In genomic region chrX:15605233-15605632, GRCh38 we compare ENCODE assay signal across 1 cellular context.
TF ChIP-seq lines count a peak whose summit lies in the region.

No MANE protein-coding gene starts in this region.

TF ChIP-seq in HepG2, 621 proteins besides CTCF, POLR2A, EP300 and RAD21:
- TF ChIP-seq SOX6 (IDR thresholded peaks at IDR 0.05) (no peak), SOX6 (CRISPR knock-in tag; IDR thresholded peaks at IDR 0.05) (no peak), JDP2 (CRISPR knock-in tag; IDR thresholded peaks at IDR 0.05; ENCODE audit: borderline replicate concordance) (no peak), MAFK (conservative IDR thresholded peaks at IDR 0.05 in 1 of 2, IDR thresholded peaks at IDR 0.05 in 1 of 2; ENCODE audit: low read length in 2 of 2) (peak; percentile 44 to 63; a peak in 3 of 4 replicates), ZFY (CRISPR knock-in tag; IDR thresholded peaks at IDR 0.05) (no peak), ZNF780A (CRISPR knock-in tag; IDR thresholded peaks at IDR 0.05) (no peak), ZNF672 (CRISPR knock-in tag; IDR thresholded peaks at IDR 0.05) (no peak), KLF11 (CRISPR knock-in tag; IDR thresholded peaks at IDR 0.05) (no peak), HOXD1 (CRISPR knock-in tag; IDR thresholded peaks at IDR 0.05) (no peak), HNF4A (CRISPR knock-in tag; IDR thresholded peaks at IDR 0.05) (peak; percentile 33), SCMH1 (CRISPR knock-in tag; IDR thresholded peaks at IDR 0.05; ENCODE audit: borderline replicate concordance) (no peak), BCLAF1 (IDR thresholded peaks at IDR 0.05) (no peak), XBP1 (CRISPR knock-in tag; IDR thresholded peaks at IDR 0.05) (no peak), MAFF (IDR thresholded peaks at IDR 0.05; ENCODE audit: low read depth, low read length) (peak; percentile 44), TSC22D2 (CRISPR knock-in tag; IDR thresholded peaks at IDR 0.05; ENCODE audit: borderline replicate concordance) (no peak), HNRNPLL (IDR thresholded peaks at IDR 0.05; ENCODE audit: low read depth, low read length, poor library complexity, severe bottlenecking) (no peak), ATAD3A (CRISPR knock-in tag; IDR thresholded peaks at IDR 0.05) (no peak), ZFP82 (CRISPR knock-in tag; IDR thresholded peaks at IDR 0.05; ENCODE audit: borderline replicate concordance) (no peak), HNRNPL (IDR thresholded peaks at IDR 0.05; ENCODE audit: low read depth, low read length) (no peak), SSRP1 (CRISPR knock-in tag; IDR thresholded peaks at IDR 0.05) (no peak), ZBTB20 (CRISPR knock-in tag; IDR thresholded peaks at IDR 0.05; ENCODE audit: borderline replicate concordance, low read depth) (no peak), BCL6 (CRISPR knock-in tag; IDR thresholded peaks at IDR 0.05) (no peak), HMGXB4 (CRISPR knock-in tag; IDR thresholded peaks at IDR 0.05; ENCODE audit: borderline replicate concordance in 1 of 2, low read depth in 1 of 2) (no peak)
- TF ChIP-seq, protein P1, sequence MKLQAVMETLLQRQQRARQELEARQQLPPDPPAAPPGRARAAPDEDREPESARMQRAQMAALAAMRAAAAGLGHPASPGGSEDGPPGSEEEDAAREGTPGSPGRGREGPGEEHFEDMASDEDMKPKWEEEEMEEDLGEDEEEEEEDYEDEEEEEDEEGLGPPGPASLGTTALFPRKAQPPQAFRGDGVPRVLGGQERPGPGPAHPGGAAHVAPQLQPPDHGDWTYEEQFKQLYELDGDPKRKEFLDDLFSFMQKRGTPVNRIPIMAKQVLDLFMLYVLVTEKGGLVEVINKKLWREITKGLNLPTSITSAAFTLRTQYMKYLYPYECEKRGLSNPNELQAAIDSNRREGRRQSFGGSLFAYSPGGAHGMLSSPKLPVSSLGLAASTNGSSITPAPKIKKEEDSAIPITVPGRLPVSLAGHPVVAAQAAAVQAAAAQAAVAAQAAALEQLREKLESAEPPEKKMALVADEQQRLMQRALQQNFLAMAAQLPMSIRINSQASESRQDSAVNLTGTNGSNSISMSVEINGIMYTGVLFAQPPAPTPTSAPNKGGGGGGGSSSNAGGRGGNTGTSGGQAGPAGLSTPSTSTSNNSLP (IDR thresholded peaks at IDR 0.05; ENCODE audit: low read depth, low read length) = no peak
